In the genomic region with DNA sequence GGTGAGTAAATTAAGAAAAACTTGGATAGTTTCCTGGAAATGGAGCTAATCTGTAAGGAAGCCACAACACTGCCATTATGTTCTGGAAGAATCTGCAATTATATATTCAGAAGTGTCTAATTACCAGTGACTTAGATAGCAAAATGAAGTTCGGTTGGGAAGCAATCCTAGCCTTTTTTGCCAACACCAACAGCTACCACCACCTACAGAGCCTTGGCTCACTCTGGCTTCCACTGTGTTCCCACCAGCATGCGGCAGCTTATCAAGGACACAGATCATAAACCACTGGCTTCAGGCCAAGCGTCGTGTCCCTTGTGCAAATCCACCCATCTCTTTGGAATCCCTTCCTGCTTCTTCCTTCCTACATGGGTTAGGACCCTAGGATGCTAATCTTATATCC, we compare ENCODE assay signal across 14 cellular contexts.
A peak's percentile ranks its signal among the peaks of the same experiment; 100 is the strongest.
DNase-seq lines count a peak whose midpoint lies in the region; ATAC-seq and TF ChIP-seq lines count a peak whose summit lies in the region.
"Had no signal": no experiment of that assay in that cellular context is flagged by ENCODE, and none has a peak within 500 bp of the region (broad histone marks: within the 10 kb centered on the region; RNA-seq: fewer than 3 reads in every experiment).

No MANE protein-coding gene starts in this region.

- H3K4ac ChIP-seq in trophoblast cell (ENCODE audit: low read depth, low read length) = no peak overlapping the region

- no peak overlapping the region for H3K23ac ChIP-seq in trophoblast cell (ENCODE audit: low read length)

- H3K4me1 ChIP-seq in trophoblast cell (ENCODE audit: control insufficient read depth in 1 of 2, insufficient read depth in 2 of 2, low read length in 2 of 2) (peaks cover 6% of the 10 kb centered on the region in 2 experiments), vagina (peaks cover 6% of the 10 kb centered on the region)
- H3K4me1 ChIP-seq: foreskin keratinocyte, right lobe of liver had no signal

- ATAC-seq in GM21619 (IDR thresholded peaks at IDR 0.05; ENCODE audit: unreplicated experiment) (no peak), GM19324 (IDR thresholded peaks at IDR 0.05; ENCODE audit: low FRiP score, unreplicated experiment) (no peak)
- ATAC-seq: CD8-positive, alpha-beta T cell; foreskin keratinocyte; right lobe of liver had no signal

- H2AFZ ChIP-seq in trophoblast cell (ENCODE audit: insufficient read depth, low read length, poor library complexity) = no peak overlapping the region
- H2AFZ ChIP-seq: neural progenitor cell had no signal

- intact Hi-C loops in vagina (cut with DNase I) = no loop called here

- H4K12ac ChIP-seq in trophoblast cell (ENCODE audit: low read depth, low read length) = no peak overlapping the region

- H4K91ac ChIP-seq in trophoblast cell (ENCODE audit: low read depth, low read length) = no peak overlapping the region

- no CpG with 5 or more reads among the region's 4 CpGs for WGBS in trophoblast cell (ENCODE audit: extremely low coverage, insufficient coverage, insufficient read length)

- no peak overlapping the region for H4K8ac ChIP-seq in trophoblast cell (ENCODE audit: low read depth, low read length)

- H3K36me3 ChIP-seq in trophoblast cell (ENCODE audit: control insufficient read depth in 1 of 2, insufficient read depth in 2 of 2, low read length in 2 of 2) (no peaks in the 10 kb centered on the region), vagina (no peaks in the 10 kb centered on the region)
- H3K36me3 ChIP-seq: neural progenitor cell, right lobe of liver had no signal

- no peaks in the 10 kb centered on the region for H3K79me1 ChIP-seq in trophoblast cell (ENCODE audit: low read length)

- no peak overlapping the region for H2BK120ac ChIP-seq in trophoblast cell (ENCODE audit: insufficient read depth, low read length, poor library complexity)

- H3K27ac ChIP-seq in trophoblast cell (ENCODE audit: low read depth, low read length) (no peak overlapping the region), vagina (no peak overlapping the region)
- H3K27ac ChIP-seq: foreskin keratinocyte, neural progenitor cell, right lobe of liver had no signal

- no peak overlapping the region for H3K4me3 ChIP-seq in cardiac fibroblast (replicated peaks in 1 of 2; ENCODE audit: low read depth in 2 of 2, low read length in 2 of 2)
- H3K4me3 ChIP-seq in trophoblast cell (ENCODE audit: low read depth, low read length) = no peak overlapping the region
- no peak overlapping the region for H3K4me3 ChIP-seq in vagina
- H3K4me3 ChIP-seq: neural progenitor cell, right lobe of liver had no signal

- H3K18ac ChIP-seq in trophoblast cell (ENCODE audit: low read length) = no peak overlapping the region

- DNase-seq in HEK293T (ENCODE audit: extremely low spot score) (peak; percentile 34), NCI-H2029 (lab: John Stamatoyannopoulos, UW) (peak; percentile 84), cardiac fibroblast (ENCODE audit: low read depth in 2 of 2) (peak; percentile 21 to 36), trophoblast cell (peak; percentile 55 to 81), vagina (ENCODE audit: extremely low spot score in 2 of 2) (no peak)
- DNase-seq: activated CD4-positive, alpha-beta T cell treated with anti-CD3 and anti-CD28 coated beads, Interleukin-2, amount 50 U/mL, for 48 hours; CD8-positive, alpha-beta T cell; foreskin keratinocyte; NCI-H1417; right lobe of liver; stimulated activated naive CD4-positive, alpha-beta T cell had no signal

- no peak for TF ChIP-seq POLR2A in vagina (IDR thresholded peaks at IDR 0.05)

- H3K27me3 ChIP-seq in trophoblast cell (ENCODE audit: insufficient read depth, low read length) = no peaks in the 10 kb centered on the region
- H3K27me3 ChIP-seq in vagina = no peaks in the 10 kb centered on the region
- H3K27me3 ChIP-seq: foreskin keratinocyte, neural progenitor cell, right lobe of liver had no signal

- no peak overlapping the region for H3K14ac ChIP-seq in trophoblast cell (ENCODE audit: low read length)

- H3K9me3 ChIP-seq in trophoblast cell (ENCODE audit: insufficient read depth, low read depth, low read length) (no peaks in the 10 kb centered on the region), vagina (no peaks in the 10 kb centered on the region)
- H3K9me3 ChIP-seq: right lobe of liver had no signal

- CTCF ChIA-PET in HEK293T (lab: Yijun Ruan, JAX) = no interaction called here

- H3K79me2 ChIP-seq in trophoblast cell (ENCODE audit: control insufficient read depth, insufficient read depth, low read length, poor library complexity) = no peaks in the 10 kb centered on the region

- H2BK5ac ChIP-seq in trophoblast cell (ENCODE audit: low read depth, low read length, poor library complexity) = no peak overlapping the region

- no peak overlapping the region for H3K4me2 ChIP-seq in trophoblast cell (ENCODE audit: low read length)
- H3K4me2 ChIP-seq: neural progenitor cell had no signal

- no peak for TF ChIP-seq CTCF in cardiac fibroblast (IDR thresholded peaks at IDR 0.05; ENCODE audit: low read depth, low read length)
- no peak for TF ChIP-seq CTCF in vagina (IDR thresholded peaks at IDR 0.05)

- no peak overlapping the region for H2AK5ac ChIP-seq in trophoblast cell (ENCODE audit: low read length)

- no peak overlapping the region for H3K9ac ChIP-seq in trophoblast cell (ENCODE audit: low read length)
- H3K9ac ChIP-seq: neural progenitor cell had no signal

- POLR2A ChIA-PET in HEK293T (lab: Yijun Ruan, JAX) = interaction anchor here (0.9 kb wide), 1 partner anchor 252 kb away, joined by 3 read pairs; a partner anchor contains a TSS

- no peak overlapping the region for H2BK12ac ChIP-seq in trophoblast cell (ENCODE audit: low read length)

TF ChIP-seq in HEK293T, 16 proteins besides CTCF, POLR2A, EP300 and RAD21:
- TF ChIP-seq FOXM1 (IDR thresholded peaks at IDR 0.05; ENCODE audit: borderline replicate concordance) (no peak), L3MBTL2 (conservative IDR thresholded peaks at IDR 0.05) (no peak), ELF4 (IDR thresholded peaks at IDR 0.05) (no peak), CTBP1 (IDR thresholded peaks at IDR 0.05; ENCODE audit: borderline replicate concordance) (no peak), BHLHE40 (IDR thresholded peaks at IDR 0.05; ENCODE audit: borderline replicate concordance) (no peak), NFRKB (IDR thresholded peaks at IDR 0.05) (no peak), LEF1 (IDR thresholded peaks at IDR 0.05; ENCODE audit: borderline replicate concordance) (no peak), TARDBP (IDR thresholded peaks at IDR 0.05) (no peak), HDGF (IDR thresholded peaks at IDR 0.05; ENCODE audit: borderline replicate concordance) (no peak), ARNT (IDR thresholded peaks at IDR 0.05) (no peak), SP1 (IDR thresholded peaks at IDR 0.05) (no peak), ZNF384 (IDR thresholded peaks at IDR 0.05) (no peak), SUZ12 (IDR thresholded peaks at IDR 0.05) (no peak), FOXK2 (IDR thresholded peaks at IDR 0.05) (no peak), FOXA1 (IDR thresholded peaks at IDR 0.05) (no peak)
- TF ChIP-seq, protein P1, sequence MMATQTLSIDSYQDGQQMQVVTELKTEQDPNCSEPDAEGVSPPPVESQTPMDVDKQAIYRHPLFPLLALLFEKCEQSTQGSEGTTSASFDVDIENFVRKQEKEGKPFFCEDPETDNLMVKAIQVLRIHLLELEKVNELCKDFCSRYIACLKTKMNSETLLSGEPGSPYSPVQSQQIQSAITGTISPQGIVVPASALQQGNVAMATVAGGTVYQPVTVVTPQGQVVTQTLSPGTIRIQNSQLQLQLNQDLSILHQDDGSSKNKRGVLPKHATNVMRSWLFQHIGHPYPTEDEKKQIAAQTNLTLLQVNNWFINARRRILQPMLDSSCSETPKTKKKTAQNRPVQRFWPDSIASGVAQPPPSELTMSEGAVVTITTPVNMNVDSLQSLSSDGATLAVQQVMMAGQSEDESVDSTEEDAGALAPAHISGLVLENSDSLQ (IDR thresholded peaks at IDR 0.05) = no peak

Comparison
In these comparisons a context has a peak if more than half of its experiments do, and no peak if none do; other contexts are left out.
1. DNase-seq: peak in HEK293T (single experiment), NCI-H2029 (single experiment), cardiac fibroblast (2 of 2) and trophoblast cell (2 of 2); none in vagina (0 of 2).